8 cellular contexts compared by ENCODE assay signal in the genomic region with DNA sequence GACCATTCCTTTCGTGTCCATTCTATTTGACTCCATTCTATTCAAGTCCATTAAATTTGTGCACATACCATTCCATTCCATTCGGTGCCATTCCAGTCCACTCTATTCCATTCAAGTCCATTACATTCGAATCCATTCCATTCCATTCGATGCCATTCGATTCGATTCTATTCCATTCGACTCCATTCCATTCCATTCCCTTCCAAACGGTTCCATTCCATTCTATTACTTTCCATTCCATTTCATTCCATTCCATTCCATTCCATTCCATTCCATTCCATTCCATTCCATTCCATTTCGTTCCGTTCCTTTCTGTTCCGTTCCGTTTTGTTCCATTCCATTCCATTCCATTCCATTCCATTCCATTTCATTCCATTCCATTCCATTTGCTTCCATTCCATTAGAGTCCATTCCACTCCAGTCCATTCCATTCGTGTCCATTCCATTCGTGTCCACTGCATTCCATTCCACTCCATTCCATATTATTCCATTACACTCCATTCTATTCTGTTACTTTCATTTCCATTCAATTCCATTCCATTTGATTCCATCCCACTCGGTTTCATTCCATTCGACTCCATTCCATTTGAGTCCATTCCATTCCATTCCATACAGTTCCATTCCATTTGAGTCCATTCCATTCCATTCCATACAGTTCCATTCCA.
DNase-seq lines count a peak whose midpoint lies in the region; ATAC-seq, FAIRE-seq and TF ChIP-seq lines count a peak whose summit lies in the region.
"Not testable (repeated sequence)": the region's sequence is repeated elsewhere in the genome, so short reads cannot be mapped to it uniquely, and the experiment has no call there.

No MANE protein-coding gene starts in this region.

- TF ChIP-seq POLR2A in HepG2 (IDR thresholded peaks at IDR 0.05; ENCODE audit: insufficient read depth in 1 of 2, low read depth in 2 of 2, low read length in 2 of 2), result not testable (repeated sequence)

- H3K27me3 ChIP-seq in HepG2 (ENCODE audit: control insufficient read depth in 1 of 2, insufficient read depth in 2 of 2, low read length in 2 of 2), result not testable (repeated sequence)

- H3K9ac ChIP-seq in HepG2 (ENCODE audit: insufficient read depth, low read depth, low read length), result not testable (repeated sequence)

- not testable (repeated sequence) for H3K4me2 ChIP-seq in HepG2 (ENCODE audit: low read depth, low read length)

- POLR2A ChIA-PET in HepG2 (lab: Yijun Ruan, JAX), result not testable (repeated sequence)

- intact Hi-C loops in Right ventricle myocardium superior (cut with DNase I); HepG2 (cut with micrococcal nuclease; ENCODE audit: unreplicated experiment); sciatic nerve (cut with DNase I): not testable (repeated sequence)

- FAIRE-seq in HepG2 (lab: Jason Lieb, UNC), result not testable (repeated sequence)

- CTCF ChIA-PET in HepG2 (lab: Yijun Ruan, JAX; ENCODE audit: low intra/inter-chr PET ratio, low total read pairs), result not testable (repeated sequence)

- H3K27ac ChIP-seq in HepG2 (ENCODE audit: extremely low read length, insufficient read depth, low read length), result not testable (repeated sequence)

- H3K79me2 ChIP-seq in HepG2 (ENCODE audit: insufficient read depth, low read length), result not testable (repeated sequence)

- TF ChIP-seq CTCF in HepG2 (CRISPR knock-in tag; IDR thresholded peaks at IDR 0.05), result not testable (repeated sequence)

- 23% methylated on average over 16 of the region's 16 CpGs for WGBS in HepG2 (ENCODE audit: low lambda C conversion rate)

- not testable (repeated sequence) for H2AFZ ChIP-seq in HepG2 (ENCODE audit: low read length)

- H4K20me1 ChIP-seq in HepG2 (ENCODE audit: insufficient read depth, low read length), result not testable (repeated sequence)

- in situ Hi-C loops in HepG2 (cut with HindIII; ENCODE audit: extremely low pct_ligation_motif_present, low pct_unique_long_range_greater_than_20kb), result not testable (repeated sequence)

- not testable (repeated sequence) for BruUV-seq in HepG2 (replicated peaks; lab: Mats Ljungman, UMichigan)

- not testable (repeated sequence) for DNase-seq in Right ventricle myocardium superior; HepG2 (ENCODE audit: low spot score); sciatic nerve (ENCODE audit: low spot score)

- H3K4me3 ChIP-seq in HepG2 (replicated peaks in 1 of 3; ENCODE audit: insufficient read depth in 1 of 3, low read depth in 2 of 3, low read length in 3 of 3), result not testable (repeated sequence)

- H3K36me3 ChIP-seq in HepG2 (replicated peaks in 1 of 2; ENCODE audit: control insufficient read depth in 1 of 2, insufficient read depth in 2 of 2, low read length in 2 of 2), result not testable (repeated sequence)

- H3K9me3 ChIP-seq in HepG2 (ENCODE audit: low read length), result not testable (repeated sequence)

- not testable (repeated sequence) for TF ChIP-seq RAD21 in HepG2 (CRISPR knock-in tag; IDR thresholded peaks at IDR 0.05)

- TF ChIP-seq EP300 in HepG2 (IDR thresholded peaks at IDR 0.05; ENCODE audit: low read depth in 2 of 2, low read length in 2 of 2); HepG2 (CRISPR knock-in tag; IDR thresholded peaks at IDR 0.05; ENCODE audit: borderline replicate concordance): not testable (repeated sequence)

- H3K4me1 ChIP-seq in HepG2 (ENCODE audit: insufficient read depth, low read length), result not testable (repeated sequence)

- ATAC-seq in GM18502 (IDR thresholded peaks at IDR 0.05; ENCODE audit: poor library complexity, unreplicated experiment) (peak; percentile 54), GM21447 (IDR thresholded peaks at IDR 0.05; ENCODE audit: unreplicated experiment) (peak; percentile 66), HG02973 (IDR thresholded peaks at IDR 0.05; ENCODE audit: unreplicated experiment) (peak; percentile 59), HG03460 (IDR thresholded peaks at IDR 0.05; ENCODE audit: unreplicated experiment) (peak; percentile 68), Right ventricle myocardium superior (ENCODE audit: poor library complexity) (peak; percentile 75), HepG2 (peak; percentile 53; the same call in 1 of the 3 replicates), sciatic nerve (peak; percentile 88)
- peak; percentile 36 to 56 for ATAC-seq in activated CD4-positive, CD25-positive, alpha-beta regulatory T cell treated with anti-CD3 and anti-CD28 coated beads, Interleukin-2, amount 50 U/mL, for 24 hours

TF ChIP-seq in HepG2, 621 proteins besides CTCF, POLR2A, EP300 and RAD21:
- TF ChIP-seq FLYWCH1 (CRISPR knock-in tag; IDR thresholded peaks at IDR 0.05), result peak; percentile 97
- TF ChIP-seq, protein P1, sequence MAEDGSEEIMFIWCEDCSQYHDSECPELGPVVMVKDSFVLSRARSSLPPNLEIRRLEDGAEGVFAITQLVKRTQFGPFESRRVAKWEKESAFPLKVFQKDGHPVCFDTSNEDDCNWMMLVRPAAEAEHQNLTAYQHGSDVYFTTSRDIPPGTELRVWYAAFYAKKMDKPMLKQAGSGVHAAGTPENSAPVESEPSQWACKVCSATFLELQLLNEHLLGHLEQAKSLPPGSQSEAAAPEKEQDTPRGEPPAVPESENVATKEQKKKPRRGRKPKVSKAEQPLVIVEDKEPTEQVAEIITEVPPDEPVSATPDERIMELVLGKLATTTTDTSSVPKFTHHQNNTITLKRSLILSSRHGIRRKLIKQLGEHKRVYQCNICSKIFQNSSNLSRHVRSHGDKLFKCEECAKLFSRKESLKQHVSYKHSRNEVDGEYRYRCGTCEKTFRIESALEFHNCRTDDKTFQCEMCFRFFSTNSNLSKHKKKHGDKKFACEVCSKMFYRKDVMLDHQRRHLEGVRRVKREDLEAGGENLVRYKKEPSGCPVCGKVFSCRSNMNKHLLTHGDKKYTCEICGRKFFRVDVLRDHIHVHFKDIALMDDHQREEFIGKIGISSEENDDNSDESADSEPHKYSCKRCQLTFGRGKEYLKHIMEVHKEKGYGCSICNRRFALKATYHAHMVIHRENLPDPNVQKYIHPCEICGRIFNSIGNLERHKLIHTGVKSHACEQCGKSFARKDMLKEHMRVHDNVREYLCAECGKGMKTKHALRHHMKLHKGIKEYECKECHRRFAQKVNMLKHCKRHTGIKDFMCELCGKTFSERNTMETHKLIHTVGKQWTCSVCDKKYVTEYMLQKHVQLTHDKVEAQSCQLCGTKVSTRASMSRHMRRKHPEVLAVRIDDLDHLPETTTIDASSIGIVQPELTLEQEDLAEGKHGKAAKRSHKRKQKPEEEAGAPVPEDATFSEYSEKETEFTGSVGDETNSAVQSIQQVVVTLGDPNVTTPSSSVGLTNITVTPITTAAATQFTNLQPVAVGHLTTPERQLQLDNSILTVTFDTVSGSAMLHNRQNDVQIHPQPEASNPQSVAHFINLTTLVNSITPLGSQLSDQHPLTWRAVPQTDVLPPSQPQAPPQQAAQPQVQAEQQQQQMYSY (CRISPR knock-in tag; IDR thresholded peaks at IDR 0.05), result peak; percentile 72
